In the genomic region with DNA sequence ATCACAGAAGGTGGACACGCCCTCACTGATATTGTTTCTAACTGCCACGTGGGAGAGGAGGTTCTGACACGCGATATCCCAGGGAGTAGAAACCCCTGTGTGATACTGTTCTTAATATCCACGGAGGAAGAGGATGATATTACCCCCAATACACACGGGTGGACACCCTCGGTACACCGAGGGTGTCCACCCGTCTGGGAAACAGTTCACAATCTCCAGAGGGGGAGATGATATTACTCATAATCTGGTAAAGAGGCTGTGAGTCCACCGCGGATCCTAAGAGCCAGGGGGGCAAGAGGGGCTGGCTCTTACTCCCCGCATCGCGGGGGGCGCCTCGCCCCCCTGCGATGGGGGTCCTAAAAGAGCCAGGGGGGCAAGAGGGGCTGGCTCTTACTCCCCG, we compare ENCODE assay signal across 1 cellular context.
TF ChIP-seq lines count a peak whose summit lies in the region.

No MANE protein-coding gene starts in this region.

TF ChIP-seq in IMR-90, 13 proteins besides CTCF, POLR2A, EP300 and RAD21 (continued from another document):
- no peak for TF ChIP-seq CEBPB (IDR thresholded peaks at IDR 0.05; ENCODE audit: low read depth, low read length)
